11 cellular contexts compared by ENCODE assay signal in the genomic region with DNA sequence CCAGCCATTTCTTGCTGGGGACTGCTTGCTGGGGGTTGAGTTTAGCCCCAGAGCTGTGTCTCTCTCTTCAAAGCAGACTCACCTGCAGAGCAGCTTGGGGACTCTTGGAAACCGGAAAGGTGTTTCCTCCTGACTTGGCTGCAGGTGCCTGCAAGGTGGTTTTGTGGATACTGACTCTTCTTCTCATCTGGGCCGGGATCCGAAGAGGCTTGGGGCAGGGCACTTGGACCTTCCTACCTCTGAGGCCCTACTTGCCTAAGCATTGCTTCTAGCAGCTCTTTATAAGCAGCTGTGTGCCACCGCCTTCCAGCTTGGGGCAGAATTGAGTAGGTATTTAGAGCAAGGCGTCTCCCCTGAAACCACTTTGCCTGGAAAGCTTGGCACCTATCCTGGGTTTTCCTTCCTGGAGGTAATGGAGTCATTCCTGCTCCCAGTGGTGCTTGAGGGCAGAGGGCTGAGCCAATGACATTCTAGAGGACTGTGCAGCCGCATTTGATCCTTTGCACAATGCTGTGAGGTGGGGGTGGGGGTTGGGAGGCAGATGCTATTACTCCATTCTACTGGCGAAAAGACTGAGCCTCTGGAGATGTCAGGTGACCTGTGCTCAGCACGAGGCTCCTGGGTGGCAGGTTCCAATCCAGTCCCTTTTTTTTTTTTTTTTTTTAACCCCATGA. TPM values are rescaled to one million over a fixed set of nuclear protein-coding genes. Genes with fewer than 3 reads are reported as not detected.
DNase-seq lines count a peak whose midpoint lies in the region; ATAC-seq and TF ChIP-seq lines count a peak whose summit lies in the region.
"Had no signal": no experiment of that assay in that cellular context is flagged by ENCODE, and none has a peak within 500 bp of the region (broad histone marks: within the 10 kb centered on the region; RNA-seq: fewer than 3 reads in every experiment).

No MANE protein-coding gene starts in this region.

- H3K36me3 ChIP-seq in brain microvascular endothelial cell (replicated peaks), result no peaks in the 10 kb centered on the region
- H3K36me3 ChIP-seq in tibial artery, result no peaks in the 10 kb centered on the region

- H3K27ac Mint-ChIP-seq in activated T-cell treated with anti-CD3 and anti-CD28 coated beads, Interleukin-2, amount 50 U/mL, for 24 hours, result no peak overlapping the region

- DNase-seq in activated T-cell treated with anti-CD3 and anti-CD28 coated beads, Interleukin-2, amount 50 U/mL, for 24 hours, result peak; percentile 28
- DNase-seq in activated T-cell treated with anti-CD3 and anti-CD28 coated beads, Interleukin-2, amount 50 U/mL, for 4 hours, result no peak
- DNase-seq in brain microvascular endothelial cell, result no peak
- DNase-seq in lung microvascular endothelial cell (ENCODE audit: low read depth in 2 of 2), result peak; percentile 58 to 68
- DNase-seq in tibial artery, result no peak
- no peak for DNase-seq in Kasumi-1 (lab: John Stamatoyannopoulos, UW)
- DNase-seq: activated naive CD4-positive, alpha-beta T cell; stimulated activated naive CD8-positive, alpha-beta T cell treated with anti-CD3 and anti-CD28 coated beads, Interleukin-15, Interleukin-2, amounts not matched to agents 100 U/mL and 50 U/mL, for 24 hours had no signal

- no peak for ATAC-seq in activated T-cell treated with anti-CD3 and anti-CD28 coated beads, Interleukin-2, amount 50 U/mL, for 4 hours
- ATAC-seq in HG03469 (IDR thresholded peaks at IDR 0.05; ENCODE audit: unreplicated experiment) (no peak), GM21576 (IDR thresholded peaks at IDR 0.05; ENCODE audit: unreplicated experiment) (no peak)
- ATAC-seq: stimulated activated naive CD8-positive, alpha-beta T cell treated with anti-CD3 and anti-CD28 coated beads, Interleukin-15, Interleukin-2, amounts not matched to agents 100 U/mL and 50 U/mL, for 24 hours had no signal

- no peaks in the 10 kb centered on the region for H3K9me3 ChIP-seq in tibial artery

- no peaks in the 10 kb centered on the region for H3K27me3 Mint-ChIP-seq in activated T-cell treated with anti-CD3 and anti-CD28 coated beads, Interleukin-2, amount 50 U/mL, for 24 hours
- no peaks in the 10 kb centered on the region for H3K27me3 Mint-ChIP-seq in activated T-cell treated with anti-CD3 and anti-CD28 coated beads, Interleukin-2, amount 50 U/mL, for 4 hours (ENCODE audit: low read depth)

- H3K4me3 ChIP-seq in brain microvascular endothelial cell (ENCODE audit: low read depth, low read length), result no peak overlapping the region
- no peak overlapping the region for H3K4me3 ChIP-seq in tibial artery

- peaks cover 37% of the 10 kb centered on the region for H3K4me1 Mint-ChIP-seq in activated T-cell treated with anti-CD3 and anti-CD28 coated beads, Interleukin-2, amount 50 U/mL, for 24 hours (ENCODE audit: low read depth)
- peaks cover 34% of the 10 kb centered on the region for H3K4me1 Mint-ChIP-seq in activated T-cell treated with anti-CD3 and anti-CD28 coated beads, Interleukin-2, amount 50 U/mL, for 4 hours (ENCODE audit: low read depth)

- H3K4me3 Mint-ChIP-seq in activated T-cell treated with anti-CD3 and anti-CD28 coated beads, Interleukin-2, amount 50 U/mL, for 24 hours, result no peak overlapping the region
- no peak overlapping the region for H3K4me3 Mint-ChIP-seq in activated T-cell treated with anti-CD3 and anti-CD28 coated beads, Interleukin-2, amount 50 U/mL, for 4 hours

- H3K9me3 Mint-ChIP-seq in activated T-cell treated with anti-CD3 and anti-CD28 coated beads, Interleukin-2, amount 50 U/mL, for 24 hours, result no peaks in the 10 kb centered on the region
- no peaks in the 10 kb centered on the region for H3K9me3 Mint-ChIP-seq in activated T-cell treated with anti-CD3 and anti-CD28 coated beads, Interleukin-2, amount 50 U/mL, for 4 hours

- peaks cover 2% of the 10 kb centered on the region for H3K36me3 Mint-ChIP-seq in activated T-cell treated with anti-CD3 and anti-CD28 coated beads, Interleukin-2, amount 50 U/mL, for 24 hours (ENCODE audit: low read depth)
- no peaks in the 10 kb centered on the region for H3K36me3 Mint-ChIP-seq in activated T-cell treated with anti-CD3 and anti-CD28 coated beads, Interleukin-2, amount 50 U/mL, for 4 hours (ENCODE audit: insufficient read depth)

- H3K27me3 ChIP-seq in brain microvascular endothelial cell (replicated peaks) (no peaks in the 10 kb centered on the region), tibial artery (no peaks in the 10 kb centered on the region)

- TF ChIP-seq CTCF in brain microvascular endothelial cell (IDR thresholded peaks at IDR 0.05; ENCODE audit: low read depth, low read length, missing control alignments), result no peak
- TF ChIP-seq CTCF in tibial artery (IDR thresholded peaks at IDR 0.05), result no peak

- in situ Hi-C loops in brain microvascular endothelial cell (cut with HindIII; ENCODE audit: low pct_ligation_motif_present, low sequenced_read_pairs), result no loop called here

- peak overlapping the region; percentile 74 for H3K27ac ChIP-seq in brain microvascular endothelial cell
- peak overlapping the region; percentile 46 to 66 for H3K27ac ChIP-seq in tibial artery

- peaks cover 0 to 52% (median 30%) of the 10 kb centered on the region in 4 donors for H3K4me1 ChIP-seq in tibial artery

- intact Hi-C loops in tibial artery (cut with DNase I; ENCODE audit: low total_unique reads), result no loop called here

RNA-seq across cellular contexts. Expression of a gene that starts 3.4 kb away (rescaled TPM):
- total RNA-seq in activated T-cell treated with anti-CD3 and anti-CD28 coated beads, Interleukin-2, amount 50 U/mL, for 4 hours, result 10 to 100 TPM; 18.7 to 27.9 (median 20.0) TPM
- 203 and 287 TPM in 2 replicates for total RNA-seq in lung microvascular endothelial cell

RNA-seq across cellular contexts. Expression of a gene that starts 8.8 kb away (rescaled TPM):
- not detected for total RNA-seq in activated T-cell treated with anti-CD3 and anti-CD28 coated beads, Interleukin-2, amount 50 U/mL, for 4 hours
- not detected in 2 replicates for total RNA-seq in lung microvascular endothelial cell
- total RNA-seq: LHCN-M2 had no signal

RNA-seq across cellular contexts. Expression of a gene that starts 21.7 kb away (rescaled TPM):
- total RNA-seq in activated T-cell treated with anti-CD3 and anti-CD28 coated beads, Interleukin-2, amount 50 U/mL, for 4 hours, result 10 to 100 TPM; 86.1 to 99.3 (median 95.0) TPM
- total RNA-seq in lung microvascular endothelial cell, result 41.6 and 80.0 TPM in 2 replicates

RNA-seq across cellular contexts. Expression of a gene that starts 29.4 kb away (rescaled TPM):
- 100 to 1,000 TPM; 119 to 146 (median 128) TPM for total RNA-seq in activated T-cell treated with anti-CD3 and anti-CD28 coated beads, Interleukin-2, amount 50 U/mL, for 4 hours
- total RNA-seq in lung microvascular endothelial cell, result 43.8 and 51.0 TPM in 2 replicates

RNA-seq across cellular contexts. Expression of a gene that starts 32.1 kb away (rescaled TPM):
- 100 to 1,000 TPM; 147 to 174 (median 160) TPM for total RNA-seq in activated T-cell treated with anti-CD3 and anti-CD28 coated beads, Interleukin-2, amount 50 U/mL, for 4 hours
- 71.5 and 86.5 TPM in 2 replicates for total RNA-seq in lung microvascular endothelial cell

Comparison
In these comparisons a context has a peak if more than half of its experiments do, and no peak if none do; other contexts are left out.
1. DNase-seq: peak in activated T-cell treated with anti-CD3 and anti-CD28 coated beads, Interleukin-2, amount 50 U/mL, for 24 hours (single experiment) and lung microvascular endothelial cell (2 of 2); none in activated T-cell treated with anti-CD3 and anti-CD28 coated beads, Interleukin-2, amount 50 U/mL, for 4 hours (single experiment), brain microvascular endothelial cell (single experiment), tibial artery (0 of 2) and Kasumi-1 (0 of 2).